8 cellular contexts compared by ENCODE assay signal in genomic region chr1:228457396-228458176, GRCh38.
DNase-seq lines count a peak whose midpoint lies in the region; ATAC-seq and TF ChIP-seq lines count a peak whose summit lies in the region.

No MANE protein-coding gene starts in this region.

- peak; percentile 32; the same call in 1 of the 2 replicates for TF ChIP-seq CTCF in GM12875 (IDR thresholded peaks at IDR 0.05; ENCODE audit: borderline replicate concordance, insufficient read depth, low read depth, low read length)
- peak; percentile 33 for TF ChIP-seq CTCF in retinal pigment epithelial cell (conservative IDR thresholded peaks at IDR 0.05; ENCODE audit: low read depth, low read length)

- H3K4me3 ChIP-seq in GM12875 (ENCODE audit: low read depth, low read length) (peak overlapping the region; percentile 75), retinal pigment epithelial cell (ENCODE audit: low read length) (peak overlapping the region; percentile 86)

- DNase-seq in NCI-H146 treated with DMSO at 0.1 percent for 48 hours (lab: John Stamatoyannopoulos, UW; ENCODE audit: unreplicated experiment) (peak; percentile 98), T-helper 9 cell (peak; percentile 69), astrocyte of the hippocampus (ENCODE audit: low read depth, low spot score) (peak; percentile 98), hypothalamus (lab: John Stamatoyannopoulos, UW) (peak in 48 of 51 donors; percentile 17 to 94 (median 70)), retinal pigment epithelial cell (ENCODE audit: low read depth) (peak; percentile 96), AML-193 (lab: John Stamatoyannopoulos, UW) (no peak)

- peak; percentile 87 for ATAC-seq in HG02759 (IDR thresholded peaks at IDR 0.05; ENCODE audit: unreplicated experiment)

Comparison
In these comparisons a context has a peak if more than half of its experiments do, and no peak if none do; other contexts are left out.
1. DNase-seq: peak in NCI-H146 treated with DMSO at 0.1 percent for 48 hours (single experiment), T-helper 9 cell (single experiment), astrocyte of the hippocampus (single experiment), hypothalamus (48 of 51) and retinal pigment epithelial cell (single experiment); none in AML-193 (0 of 2).